In genomic region chr16:23678430-23679273, GRCh38 we compare ENCODE assay signal across 8 cellular contexts. TPM values are rescaled to one million over a fixed set of nuclear protein-coding genes. Genes with fewer than 3 reads are reported as not detected.
DNase-seq lines count a peak whose midpoint lies in the region; ATAC-seq and TF ChIP-seq lines count a peak whose summit lies in the region.

Gene PLK1 (plus strand): TSS chr16:23678889. CDS start chr16:23678933, 44 bp downstream.

- peak within 1 kb of the TSS; percentile 44 for H2AK5ac ChIP-seq in neuronal stem cell (ENCODE audit: low read depth, low read length)

- peaks cover 8% of the 10 kb centered on the region for H3K79me1 ChIP-seq in neuronal stem cell (ENCODE audit: low read depth, low read length)

- H3K9me3 ChIP-seq in DOHH2 (ENCODE audit: control insufficient read depth, insufficient read depth, low read length) (no peaks in the 10 kb centered on the region), neuronal stem cell (replicated peaks in 1 of 2; ENCODE audit: control insufficient read depth in 2 of 2, insufficient read depth in 1 of 2, low read depth in 1 of 2, low read length in 2 of 2) (no peaks in the 10 kb centered on the region)

- H3K4me3 ChIP-seq in DOHH2 (ENCODE audit: low read length) = peak within 1 kb of the TSS; percentile 99
- peak within 1 kb of the TSS; percentile 96 for H3K4me3 ChIP-seq in LNCaP clone FGC (ENCODE audit: low read depth, low read length)
- peak within 1 kb of the TSS; percentile 94 to 100 for H3K4me3 ChIP-seq in neuronal stem cell (ENCODE audit: low read length in 2 of 2)

- no peak within 1 kb of the TSS for H2BK12ac ChIP-seq in neuronal stem cell (ENCODE audit: low read length)

- peak within 1 kb of the TSS; percentile 10 for H3K14ac ChIP-seq in neuronal stem cell (ENCODE audit: low read length)

- no peaks in the 10 kb centered on the region for H3K27me3 ChIP-seq in DOHH2 (ENCODE audit: control insufficient read depth, low read length)
- no peaks in the 10 kb centered on the region for H3K27me3 ChIP-seq in foreskin keratinocyte
- H3K27me3 ChIP-seq in neuronal stem cell (ENCODE audit: control insufficient read depth in 3 of 3, insufficient read depth in 3 of 3, low read depth in 1 of 3, low read length in 3 of 3) = no peaks in the 10 kb centered on the region

- no peaks in the 10 kb centered on the region; the same call in 1 of the 2 replicates for H3F3A ChIP-seq in DOHH2 (ENCODE audit: control insufficient read depth, insufficient read depth)

- H3K36me3 ChIP-seq in DOHH2 (ENCODE audit: control insufficient read depth, low read length) = peaks cover 50% of the 10 kb centered on the region
- H3K36me3 ChIP-seq in neuronal stem cell (replicated peaks in 1 of 2; ENCODE audit: control insufficient read depth in 2 of 2, insufficient read depth in 2 of 2, low read length in 2 of 2) = peaks cover 25 to 66% of the 10 kb centered on the region in 2 donors

- TF ChIP-seq CTCF in DOHH2 (IDR thresholded peaks at IDR 0.05; ENCODE audit: low read depth, low read length, poor library complexity, severe bottlenecking) (peak; percentile 66), LNCaP clone FGC (IDR thresholded peaks at IDR 0.05; ENCODE audit: control insufficient read depth, extremely low read depth, insufficient read depth) (peak; percentile 27), foreskin keratinocyte (conservative IDR thresholded peaks at IDR 0.05) (peak; percentile 67)

- peaks cover 52% of the 10 kb centered on the region for H3K79me2 ChIP-seq in DOHH2 (ENCODE audit: control insufficient read depth, low read length)

- peak within 1 kb of the TSS; percentile 63 for H3K18ac ChIP-seq in neuronal stem cell (ENCODE audit: low read length)

- no CpG with 5 or more reads among the region's 75 CpGs for WGBS in neuronal stem cell (ENCODE audit: extremely low coverage in 2 of 2, insufficient read length in 2 of 2, insufficient replicate concordance in 1 of 2), 2 donors

- DNase-seq in LNCaP clone FGC (ENCODE audit: low read depth) (peak; percentile 66), SHP77 (lab: John Stamatoyannopoulos, UW) (peak; percentile 67 to 75), foreskin keratinocyte (peak; percentile 63 to 79), neuronal stem cell (ENCODE audit: low spot score) (peak; percentile 85), substantia nigra (lab: John Stamatoyannopoulos, UW) (peak in 40 of 49 donors; percentile 7 to 74 (median 46))
- DNase-seq in activated effector memory CD4-positive, alpha-beta T cell treated with anti-CD3 and anti-CD28 coated beads, Interleukin-2, amount 50 U/mL, for 16 hours = peak; percentile 91

- peak within 1 kb of the TSS; percentile 0 for H3K23ac ChIP-seq in neuronal stem cell (ENCODE audit: low read depth, low read length, poor library complexity)

- H3K4me2 ChIP-seq in DOHH2 (ENCODE audit: low read length) = peak within 1 kb of the TSS; percentile 85
- H3K4me2 ChIP-seq in neuronal stem cell (ENCODE audit: insufficient read depth, low read length, poor library complexity, severe bottlenecking) = peak within 1 kb of the TSS; percentile 77

- H3K9ac ChIP-seq in neuronal stem cell (ENCODE audit: low read depth, low read length, poor library complexity) = peak within 1 kb of the TSS; percentile 87

- H3K9me2 ChIP-seq in DOHH2 (replicated peaks; ENCODE audit: control insufficient read depth, low read length) = no peaks in the 10 kb centered on the region

- peak within 1 kb of the TSS; percentile 86 for H2AFZ ChIP-seq in neuronal stem cell (ENCODE audit: low read length)

- H2BK5ac ChIP-seq in neuronal stem cell (ENCODE audit: low read length) = no peak within 1 kb of the TSS

- H2BK15ac ChIP-seq in neuronal stem cell (ENCODE audit: low read length) = no peak within 1 kb of the TSS

- ATAC-seq in GM21825 (IDR thresholded peaks at IDR 0.05; ENCODE audit: unreplicated experiment) (peak; percentile 70), foreskin keratinocyte (peak; percentile 90)

- H3K4me1 ChIP-seq in DOHH2 (ENCODE audit: control insufficient read depth, low read length) (peaks cover 25% of the 10 kb centered on the region), foreskin keratinocyte (peaks cover 7% of the 10 kb centered on the region), neuronal stem cell (ENCODE audit: control insufficient read depth in 2 of 2, insufficient read depth in 1 of 2, low read depth in 1 of 2, low read length in 2 of 2) (peaks cover 14 to 15% of the 10 kb centered on the region in 2 donors)

- peak within 1 kb of the TSS; percentile 14 for H4K91ac ChIP-seq in neuronal stem cell (ENCODE audit: low read depth, low read length, poor library complexity)

- H2BK120ac ChIP-seq in neuronal stem cell (ENCODE audit: low read depth, low read length) = peak within 1 kb of the TSS; percentile 5

- H3K27ac ChIP-seq in DOHH2 (ENCODE audit: low read depth, low read length) (peak within 1 kb of the TSS; percentile 55), foreskin keratinocyte (peak within 1 kb of the TSS; percentile 30), neuronal stem cell (replicated peaks; ENCODE audit: low read length) (peak within 1 kb of the TSS; percentile 69), substantia nigra (ENCODE audit: low read depth, low read length, poor library complexity, severe bottlenecking) (no peak within 1 kb of the TSS)

- peaks cover 12% of the 10 kb centered on the region; the same call in 1 of the 2 replicates for H4K20me1 ChIP-seq in DOHH2 (ENCODE audit: control insufficient read depth, insufficient read depth, low read depth, low read length)

- H4K8ac ChIP-seq in neuronal stem cell (ENCODE audit: low read depth, low read length) = no peak within 1 kb of the TSS

- no peak within 1 kb of the TSS for H3K4ac ChIP-seq in neuronal stem cell (ENCODE audit: low read length)

RNA-seq across cellular contexts. Expression of gene PLK1, which starts in this region (rescaled TPM):
- total RNA-seq in foreskin keratinocyte = 55.4 and 78.4 TPM in 2 replicates
- 75.4 and 98.9 TPM in 2 replicates for polyA plus RNA-seq in foreskin keratinocyte
- polyA plus RNA-seq in neuronal stem cell (2013, experiment 1 of 2) = 185 TPM
- polyA plus RNA-seq in neuronal stem cell (2013, experiment 2 of 2) = 183 TPM
